ENCODE assay signal across 19 cellular contexts in the genomic region with DNA sequence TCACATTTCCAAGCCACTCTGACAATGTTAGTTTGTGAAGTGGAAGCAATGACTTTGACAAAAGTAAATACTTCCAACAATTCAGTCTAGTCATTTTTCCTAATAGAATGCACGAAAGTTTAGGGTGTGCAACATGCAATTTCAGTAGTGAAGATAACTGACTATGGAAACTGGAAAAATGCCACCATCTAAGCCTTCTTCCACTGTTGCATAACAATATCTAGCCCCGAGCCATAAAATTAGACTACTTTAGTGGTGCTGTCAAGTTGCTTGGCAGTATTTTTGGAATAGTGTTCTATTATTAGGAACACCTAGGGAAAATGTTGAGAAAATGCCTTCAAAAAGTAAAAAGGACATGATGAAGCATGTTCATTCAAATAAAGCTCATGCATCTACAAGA. TPM values are rescaled to one million over a fixed set of nuclear protein-coding genes. Genes with fewer than 3 reads are reported as not detected.
DNase-seq lines count a peak whose midpoint lies in the region; TF ChIP-seq lines count a peak whose summit lies in the region.
"Had no signal": no experiment of that assay in that cellular context is flagged by ENCODE, and none has a peak within 500 bp of the region (broad histone marks: within the 10 kb centered on the region; RNA-seq: fewer than 3 reads in every experiment).

No MANE protein-coding gene starts in this region.

- H3K4me1 Mint-ChIP-seq in MCF 10A (ENCODE audit: insufficient read depth, unreplicated experiment) (no peaks in the 10 kb centered on the region), immature natural killer cell (no peaks in the 10 kb centered on the region)
- H3K4me1 Mint-ChIP-seq: neural progenitor cell had no signal

- no peaks in the 10 kb centered on the region for H3K36me3 ChIP-seq in breast epithelium
- no peaks in the 10 kb centered on the region for H3K36me3 ChIP-seq in smooth muscle cell (ENCODE audit: low read depth)
- H3K36me3 ChIP-seq: left lung had no signal

- H3K27ac ChIP-seq in breast epithelium (no peak overlapping the region), RWPE1 (no peak overlapping the region), smooth muscle cell (ENCODE audit: low read depth) (no peak overlapping the region)
- H3K27ac ChIP-seq: left lung, neural progenitor cell had no signal

- intact Hi-C loops in MCF 10A (cut with micrococcal nuclease): no loop called here
- intact Hi-C loops in breast epithelium (cut with DNase I; ENCODE audit: low total_unique reads): no loop called here

- TF ChIP-seq CTCF in MCF 10A (IDR thresholded peaks at IDR 0.05; ENCODE audit: unreplicated experiment) (no peak), breast epithelium (IDR thresholded peaks at IDR 0.05) (no peak), RWPE1 (conservative IDR thresholded peaks at IDR 0.05; ENCODE audit: low read depth) (no peak), fibroblast of pulmonary artery (IDR thresholded peaks at IDR 0.05; ENCODE audit: low read length, missing control alignments) (no peak), smooth muscle cell (IDR thresholded peaks at IDR 0.05; ENCODE audit: borderline replicate concordance, insufficient read depth, poor library complexity, severe bottlenecking) (no peak)

- H3K4me3 ChIP-seq in breast epithelium (no peak overlapping the region), fibroblast of pulmonary artery (replicated peaks; ENCODE audit: low read depth, low read length) (no peak overlapping the region), smooth muscle cell (no peak overlapping the region)
- H3K4me3 ChIP-seq: left lung, neural progenitor cell had no signal

- BruUV-seq in MCF 10A (replicated peaks; lab: Mats Ljungman, UMichigan): no TSS peak

- H3K4me1 ChIP-seq in breast epithelium (no peaks in the 10 kb centered on the region), smooth muscle cell (ENCODE audit: low read depth) (peaks cover 2% of the 10 kb centered on the region)
- H3K4me1 ChIP-seq: left lung had no signal

- H3K36me3 Mint-ChIP-seq in MCF 10A (ENCODE audit: insufficient read depth, unreplicated experiment) (no peaks in the 10 kb centered on the region), immature natural killer cell (no peaks in the 10 kb centered on the region)

- no peaks in the 10 kb centered on the region for H3K27me3 Mint-ChIP-seq in MCF 10A (ENCODE audit: insufficient read depth, unreplicated experiment)
- no peaks in the 10 kb centered on the region for H3K27me3 Mint-ChIP-seq in immature natural killer cell (ENCODE audit: low read depth in 3 of 3)
- H3K27me3 Mint-ChIP-seq: type B pancreatic cell had no signal

- no peaks in the 10 kb centered on the region for H3K79me2 ChIP-seq in smooth muscle cell (ENCODE audit: low read depth)

- H2AFZ ChIP-seq in smooth muscle cell (ENCODE audit: low read depth): no peak overlapping the region
- H2AFZ ChIP-seq: neural progenitor cell had no signal

- peaks cover 5% of the 10 kb centered on the region for H3F3A ChIP-seq in smooth muscle cell (ENCODE audit: low read depth)

- POLR2A ChIA-PET in MCF 10A (lab: Yijun Ruan, JAX) (interaction anchor here (0.7 kb wide), 1 partner anchor 17 kb away, joined by 4 read pairs; no protein-coding TSS in a partner anchor), RWPE1 (lab: Yijun Ruan, JAX; ENCODE audit: low non-redundant PET) (no interaction called here)

- H3K27ac Mint-ChIP-seq in MCF 10A (ENCODE audit: low read depth, unreplicated experiment) (no peak overlapping the region), immature natural killer cell (no peak overlapping the region)
- H3K27ac Mint-ChIP-seq: neural progenitor cell, type B pancreatic cell had no signal

- TF ChIP-seq POLR2A in breast epithelium (IDR thresholded peaks at IDR 0.05): no peak

- peak; percentile 75 for DNase-seq in MCF 10A (ENCODE audit: unreplicated experiment)
- no peak for DNase-seq in breast epithelium (ENCODE audit: low spot score in 2 of 2)
- peak; percentile 14 for DNase-seq in RWPE1 (ENCODE audit: low spot score)
- peak; percentile 40 for DNase-seq in fibroblast of pulmonary artery (ENCODE audit: low read depth)
- DNase-seq in smooth muscle cell (lab: John Stamatoyannopoulos, UW; ENCODE audit: unreplicated experiment): no peak
- DNase-seq in SKM-1 treated with dmso at 0.1 percent for 144 hours (lab: John Stamatoyannopoulos, UW; ENCODE audit: unreplicated experiment): no peak
- DNase-seq in immature natural killer cell: no peak
- DNase-seq in NCI-H1105 treated with DMSO at 0.1 percent for 48 hours (lab: John Stamatoyannopoulos, UW): no peak
- DNase-seq: 8988T; activated CD4-positive, alpha-beta T cell treated with anti-CD3 and anti-CD28 coated beads, Interleukin-2, amount 50 U/mL, for 48 hours; activated effector memory CD4-positive, alpha-beta T cell treated with Interleukin-2 at 50 U/mL for 16 hours; central memory CD4-positive, alpha-beta T cell; left lung; NCI-H1694; NCI-H748 treated with DMSO at 0.1 percent for 48 hours; stimulated activated CD4-positive, alpha-beta T cell treated with anti-CD3 and anti-CD28 coated beads, Interleukin-4, amount 100 ng/mL, for 4 hours; T-helper 2 cell had no signal

- peaks cover 0 to 7% of the 10 kb centered on the region in 2 donors for H3K9me3 ChIP-seq in breast epithelium
- no peaks in the 10 kb centered on the region for H3K9me3 ChIP-seq in smooth muscle cell (replicated peaks; ENCODE audit: low read depth)
- H3K9me3 ChIP-seq: left lung had no signal

- no peak overlapping the region for H3K9ac ChIP-seq in smooth muscle cell (ENCODE audit: low read depth)
- H3K9ac ChIP-seq: neural progenitor cell had no signal

- H3K27me3 ChIP-seq in breast epithelium (no peaks in the 10 kb centered on the region), smooth muscle cell (ENCODE audit: low read depth) (no peaks in the 10 kb centered on the region)
- H3K27me3 ChIP-seq: left lung, neural progenitor cell had no signal

- no peaks in the 10 kb centered on the region for H4K20me1 ChIP-seq in smooth muscle cell (ENCODE audit: low read depth)

- H3K9me3 Mint-ChIP-seq in MCF 10A (ENCODE audit: unreplicated experiment) (no peaks in the 10 kb centered on the region), immature natural killer cell (peaks cover 0 to 11% (median under 1%) of the 10 kb centered on the region in 6 donors)
- H3K9me3 Mint-ChIP-seq: type B pancreatic cell had no signal

- CTCF ChIA-PET in MCF 10A (lab: Yijun Ruan, JAX) (interaction anchor here (1.2 kb wide), 1 partner anchor 10 kb away, joined by 5 read pairs; no protein-coding TSS in a partner anchor), RWPE1 (lab: Yijun Ruan, JAX) (interaction anchor here (0.6 kb wide), 1 partner anchor 45 kb away, joined by 4 read pairs; no protein-coding TSS in a partner anchor)

- 42% methylated on average over 2 of the region's 2 CpGs for WGBS in smooth muscle cell (ENCODE audit: low lambda C conversion rate)

- H3K4me3 Mint-ChIP-seq in MCF 10A (ENCODE audit: unreplicated experiment) (no peak overlapping the region), immature natural killer cell (no peak overlapping the region)
- H3K4me3 Mint-ChIP-seq: neural progenitor cell, type B pancreatic cell had no signal

- H3K4me2 ChIP-seq in smooth muscle cell: peak overlapping the region; percentile 11
- H3K4me2 ChIP-seq: neural progenitor cell had no signal

RNA-seq across cellular contexts. Expression of a gene that starts 17.9 kb away (rescaled TPM):
- total RNA-seq in MCF 10A (2022) (1.5 and 3.2 TPM in 2 replicates), breast epithelium (10 to 100 TPM in 1 of 3 donors, 1 to 10 TPM in 2; 2.9 to 23.2 (median 5.2) TPM), smooth muscle cell (31.3 and 34.6 TPM in 2 replicates)
- polyA plus RNA-seq in smooth muscle cell (8.3 and 12.0 TPM in 2 replicates), immature natural killer cell (under 1 TPM in 1 of 3 donors, not detected in 2; 0.47 TPM)

Comparison
In these comparisons a context has a peak if more than half of its experiments do, and no peak if none do; other contexts are left out.
1. DNase-seq: peak in MCF 10A (single experiment), RWPE1 (single experiment) and fibroblast of pulmonary artery (single experiment); none in breast epithelium (0 of 2), smooth muscle cell (single experiment), SKM-1 treated with dmso at 0.1 percent for 144 hours (single experiment), immature natural killer cell (0 of 3) and NCI-H1105 treated with DMSO at 0.1 percent for 48 hours (single experiment).